ENCODE assay signal across 31 cellular contexts in genomic region chr4:136829298-136829697, GRCh38.
"Had no signal": no experiment of that assay in that cellular context is flagged by ENCODE, and none has a peak within 500 bp of the region (broad histone marks: within the 10 kb centered on the region; RNA-seq: fewer than 3 reads in every experiment).

No MANE protein-coding gene starts in this region.

- H3K4me1 Mint-ChIP-seq: activated CD4-positive, alpha-beta T cell treated with anti-CD3 and anti-CD28 coated beads for 36 hours; activated CD4-positive, alpha-beta T cell treated with anti-CD3 and anti-CD28 coated beads, Interleukin-2, amount 10 ng/mL, durations not matched to agents 24 days and 14 days; activated naive CD4-positive, alpha-beta T cell treated with anti-CD3 and anti-CD28 coated beads, Interleukin-2, amount 10 ng/mL, durations not matched to agents 7 days and 5 days; activated naive CD8-positive, alpha-beta T cell treated with anti-CD3 and anti-CD28 coated beads, Interleukin-2, amount 10 ng/mL, durations not matched to agents 7 days and 5 days; brain; T-helper 17 cell had no signal

- H3K36me3 Mint-ChIP-seq: activated CD4-positive, alpha-beta memory T cell treated with anti-CD3 and anti-CD28 coated beads for 36 hours; activated naive CD4-positive, alpha-beta T cell treated with anti-CD3 and anti-CD28 coated beads, Interleukin-2, amount 10 ng/mL, durations not matched to agents 7 days and 5 days; activated naive CD4-positive, alpha-beta T cell treated with anti-CD3 and anti-CD28 coated beads, Interleukin-2, amount 50 U/mL, for 72 hours; activated naive CD8-positive, alpha-beta T cell treated with anti-CD3 and anti-CD28 coated beads, Interleukin-2, amount 10 ng/mL, durations not matched to agents 7 days and 5 days; brain had no signal

- H3K27me3 Mint-ChIP-seq: activated CD4-positive, alpha-beta memory T cell treated with anti-CD3 and anti-CD28 coated beads for 36 hours; activated CD4-positive, alpha-beta T cell treated with anti-CD3 and anti-CD28 coated beads for 36 hours; activated CD4-positive, alpha-beta T cell treated with anti-CD3 and anti-CD28 coated beads, Interleukin-2, amount 10 ng/mL, durations not matched to agents 24 days and 14 days; activated naive CD4-positive, alpha-beta T cell treated with anti-CD3 and anti-CD28 coated beads, Interleukin-2, amount 10 ng/mL, durations not matched to agents 7 days and 5 days; activated naive CD8-positive, alpha-beta T cell treated with anti-CD3 and anti-CD28 coated beads, Interleukin-2, amount 10 ng/mL, durations not matched to agents 7 days and 5 days; activated T-cell treated with anti-CD3 and anti-CD28 coated beads, Interleukin-2, amount 50 U/mL, for 24 hours; T-helper 17 cell had no signal

- H3K27me3 ChIP-seq: ascending aorta, breast epithelium, cardiac muscle cell, colonic mucosa, heart left ventricle had no signal

- H3K36me3 ChIP-seq: ascending aorta, breast epithelium, cardiac muscle cell, colonic mucosa, heart left ventricle had no signal

- DNase-seq: activated CD4-positive, alpha-beta memory T cell treated with anti-CD3 and anti-CD28 coated beads for 36 hours; activated CD4-positive, alpha-beta T cell treated with anti-CD3 and anti-CD28 coated beads for 36 hours; activated CD4-positive, alpha-beta T cell treated with anti-CD3 and anti-CD28 coated beads, Interleukin-2, amount 10 ng/mL, durations not matched to agents 24 days and 14 days; activated CD4-positive, CD25-positive, alpha-beta regulatory T cell; activated CD4-positive, CD25-positive, alpha-beta regulatory T cell treated with anti-CD3 and anti-CD28 coated beads, Interleukin-2, amount 50 U/mL, for 72 hours; activated CD8-positive, alpha-beta memory T cell treated with anti-CD3 and anti-CD28 coated beads, Interleukin-2, amount 50 U/mL, for 48 hours; activated CD8-positive, alpha-beta T cell treated with anti-CD3 and anti-CD28 coated beads, Interleukin-2, amount 10 ng/mL, durations not matched to agents 7 days and 5 days; activated gamma-delta T cell; activated naive CD4-positive, alpha-beta T cell; activated naive CD4-positive, alpha-beta T cell treated with anti-CD3 and anti-CD28 coated beads, Interleukin-2, amount 10 ng/mL, durations not matched to agents 7 days and 5 days; activated naive CD8-positive, alpha-beta T cell treated with anti-CD3 and anti-CD28 coated beads, Interleukin-2, amount 10 ng/mL, durations not matched to agents 7 days and 5 days; activated T-cell treated with anti-CD3 and anti-CD28 coated beads for 4 hours; activated T-cell treated with anti-CD3 and anti-CD28 coated beads, Interleukin-2, amount 50 U/mL, for 24 hours; activated T-cell treated with anti-CD3 and anti-CD28 coated beads, Interleukin-2, amount 50 U/mL, for 72 hours; central memory CD4-positive, alpha-beta T cell; cerebellar nuclear complex; colonic mucosa; effector CD8-positive, alpha-beta T cell; foreskin fibroblast; glutamatergic neuron; heart left ventricle; T-helper 17 cell; T1000 had no signal

- H3K9me3 ChIP-seq: ascending aorta, breast epithelium, colonic mucosa, heart left ventricle had no signal

- H3K27ac Mint-ChIP-seq: activated CD4-positive, alpha-beta memory T cell treated with anti-CD3 and anti-CD28 coated beads for 36 hours; activated CD4-positive, alpha-beta T cell treated with anti-CD3 and anti-CD28 coated beads for 36 hours; activated CD4-positive, alpha-beta T cell treated with anti-CD3 and anti-CD28 coated beads, Interleukin-2, amount 10 ng/mL, durations not matched to agents 24 days and 14 days; activated CD8-positive, alpha-beta T cell treated with anti-CD3 and anti-CD28 coated beads, Interleukin-2, amount 10 ng/mL, durations not matched to agents 7 days and 5 days; activated naive CD4-positive, alpha-beta T cell treated with anti-CD3 and anti-CD28 coated beads, Interleukin-2, amount 10 ng/mL, durations not matched to agents 7 days and 5 days; activated naive CD4-positive, alpha-beta T cell treated with anti-CD3 and anti-CD28 coated beads, Interleukin-2, amount 50 U/mL, for 72 hours; activated naive CD8-positive, alpha-beta T cell treated with anti-CD3 and anti-CD28 coated beads, Interleukin-2, amount 10 ng/mL, durations not matched to agents 7 days and 5 days; activated T-cell treated with anti-CD3 and anti-CD28 coated beads, Interleukin-2, amount 50 U/mL, for 24 hours; activated T-cell treated with anti-CD3 and anti-CD28 coated beads, Interleukin-2, amount 50 U/mL, for 72 hours; brain; T-helper 17 cell; T-helper 2 cell treated with Interferon-gamma antibody and Interleukin-4, amounts not matched to agents 5 μg/mL and 100 μg/mL, for 36 hours had no signal

- H3K4me3 ChIP-seq: ascending aorta, breast epithelium, cardiac muscle cell, colonic mucosa, heart left ventricle had no signal

- H3K4me1 ChIP-seq: ascending aorta, breast epithelium, colonic mucosa, heart left ventricle had no signal

- ATAC-seq: activated CD4-positive, alpha-beta T cell treated with anti-CD3 and anti-CD28 coated beads for 36 hours; activated CD8-positive, alpha-beta T cell treated with anti-CD3 and anti-CD28 coated beads, Interleukin-2, amount 10 ng/mL, durations not matched to agents 7 days and 5 days; activated naive CD4-positive, alpha-beta T cell treated with anti-CD3 and anti-CD28 coated beads, Interleukin-2, amount 50 U/mL, for 72 hours; activated T-cell treated with anti-CD3 and anti-CD28 coated beads, Interleukin-2, amount 50 U/mL, for 72 hours; esophagus mucosa; heart left ventricle; T-helper 17 cell had no signal

- H3K4me3 Mint-ChIP-seq: activated CD4-positive, alpha-beta memory T cell treated with anti-CD3 and anti-CD28 coated beads for 36 hours; activated CD4-positive, alpha-beta T cell treated with anti-CD3 and anti-CD28 coated beads for 36 hours; activated CD4-positive, alpha-beta T cell treated with anti-CD3 and anti-CD28 coated beads, Interleukin-2, amount 10 ng/mL, durations not matched to agents 24 days and 14 days; activated CD8-positive, alpha-beta T cell treated with anti-CD3 and anti-CD28 coated beads, Interleukin-2, amount 10 ng/mL, durations not matched to agents 7 days and 5 days; activated naive CD4-positive, alpha-beta T cell treated with anti-CD3 and anti-CD28 coated beads, Interleukin-2, amount 10 ng/mL, durations not matched to agents 7 days and 5 days; activated naive CD8-positive, alpha-beta T cell treated with anti-CD3 and anti-CD28 coated beads, Interleukin-2, amount 10 ng/mL, durations not matched to agents 7 days and 5 days; activated T-cell treated with anti-CD3 and anti-CD28 coated beads, Interleukin-2, amount 50 U/mL, for 24 hours; activated T-cell treated with anti-CD3 and anti-CD28 coated beads, Interleukin-2, amount 50 U/mL, for 72 hours; brain; T-helper 17 cell; T-helper 2 cell treated with Interferon-gamma antibody and Interleukin-4, amounts not matched to agents 5 μg/mL and 100 μg/mL, for 36 hours had no signal

- H3K9me3 Mint-ChIP-seq: activated CD4-positive, alpha-beta T cell treated with anti-CD3 and anti-CD28 coated beads, Interleukin-2, amount 10 ng/mL, durations not matched to agents 24 days and 14 days; activated naive CD4-positive, alpha-beta T cell treated with anti-CD3 and anti-CD28 coated beads, Interleukin-2, amount 10 ng/mL, durations not matched to agents 7 days and 5 days; activated naive CD8-positive, alpha-beta T cell treated with anti-CD3 and anti-CD28 coated beads, Interleukin-2, amount 10 ng/mL, durations not matched to agents 7 days and 5 days; T-helper 2 cell treated with Interferon-gamma antibody and Interleukin-4, amounts not matched to agents 5 μg/mL and 100 μg/mL, for 36 hours had no signal

- H3K27ac ChIP-seq: ascending aorta, breast epithelium, cardiac muscle cell, colonic mucosa, epithelial cell of prostate, heart left ventricle had no signal
